In genomic region chr7:98399462-98399861, GRCh38 we compare ENCODE assay signal across 8 cellular contexts. TPM values are rescaled to one million over a fixed set of nuclear protein-coding genes. Genes with fewer than 3 reads are reported as not detected.
DNase-seq lines count a peak whose midpoint lies in the region; FAIRE-seq and TF ChIP-seq lines count a peak whose summit lies in the region.

No MANE protein-coding gene starts in this region.

- peak overlapping the region; percentile 93 for H3K4me2 ChIP-seq in PC-9

- 20 to 21% methylated on average over 7 of the region's 7 CpGs for WGBS in esophagus, 2 donors

- intact Hi-C loops in PC-9 (cut with micrococcal nuclease; ENCODE audit: unreplicated experiment) = no loop called here

- TF ChIP-seq CTCF in PC-9 (conservative IDR thresholded peaks at IDR 0.05) = no peak
- TF ChIP-seq CTCF in progenitor cell of endocrine pancreas (IDR thresholded peaks at IDR 0.05; ENCODE audit: unreplicated experiment) = no peak

- no peaks in the 10 kb centered on the region for H3K36me3 Mint-ChIP-seq in progenitor cell of endocrine pancreas (ENCODE audit: insufficient read depth)

- H3K4me3 Mint-ChIP-seq in progenitor cell of endocrine pancreas (ENCODE audit: low read depth) = peak overlapping the region; percentile 67

- DNase-seq in GM12892 (ENCODE audit: insufficient read length) = no peak
- DNase-seq in PC-9 = peak in 1 of 2 experiments; percentile 46
- no peak for DNase-seq in progenitor cell of endocrine pancreas (ENCODE audit: low spot score, unreplicated experiment)
- DNase-seq in NCI-H774 (lab: John Stamatoyannopoulos, UW) = no peak
- DNase-seq in AG08395 (ENCODE audit: low spot score) = no peak
- no peak for DNase-seq in erythroblast (lab: John Stamatoyannopoulos, UW)
- no peak for DNase-seq in effector memory CD4-positive, alpha-beta T cell

- peaks cover 57% of the 10 kb centered on the region for H3K79me2 ChIP-seq in PC-9 (ENCODE audit: low read depth)

- H3K4me1 ChIP-seq in PC-9 (replicated peaks; ENCODE audit: insufficient read depth) (peaks cover 35% of the 10 kb centered on the region), esophagus (ENCODE audit: control insufficient read depth in 2 of 2, insufficient read depth in 2 of 2, low read length in 1 of 2) (peaks cover 0 to 4% of the 10 kb centered on the region in 2 donors)
- H3K4me1 ChIP-seq in effector memory CD4-positive, alpha-beta T cell (ENCODE audit: control insufficient read depth, insufficient read depth, low read length, poor library complexity, severe bottlenecking) = peaks cover 6% of the 10 kb centered on the region

- peaks cover 31% of the 10 kb centered on the region for H4K20me1 ChIP-seq in PC-9 (ENCODE audit: insufficient read depth)

- peak overlapping the region; percentile 83 for H3K27ac ChIP-seq in PC-9
- H3K27ac ChIP-seq in esophagus (ENCODE audit: low read depth in 2 of 2, low read length in 1 of 2) = peak overlapping the region in 1 of 2 donors; percentile 70
- no peak overlapping the region for H3K27ac ChIP-seq in effector memory CD4-positive, alpha-beta T cell (ENCODE audit: insufficient read depth, low read length, poor library complexity, severe bottlenecking)

- CTCF ChIA-PET in PC-9 (lab: Charles Lee) = no interaction called here

- H3F3A ChIP-seq in PC-9 (ENCODE audit: insufficient read depth, low read depth) = peaks cover 32% of the 10 kb centered on the region; the same call in 1 of the 2 replicates

- H3K4me3 ChIP-seq in PC-9 (peak overlapping the region; percentile 87), esophagus (ENCODE audit: low read depth in 1 of 2, low read length in 2 of 2) (peak overlapping the region; percentile 78)
- H3K4me3 ChIP-seq in effector memory CD4-positive, alpha-beta T cell (ENCODE audit: insufficient read depth, low read depth, low read length, poor library complexity, severe bottlenecking) = no peak overlapping the region

- peak; percentile 38 for FAIRE-seq in GM12892 (lab: Jason Lieb, UNC)

- H3K9me2 ChIP-seq in PC-9 (ENCODE audit: insufficient read depth) = no peaks in the 10 kb centered on the region

- peak overlapping the region; percentile 69 for H3K27ac Mint-ChIP-seq in progenitor cell of endocrine pancreas

- BruUV-seq in PC-9 (replicated peaks; lab: Mats Ljungman, UMichigan) = no TSS peak

- H3K9me3 Mint-ChIP-seq in progenitor cell of endocrine pancreas (ENCODE audit: low read depth) = no peaks in the 10 kb centered on the region

- H3K27me3 ChIP-seq in PC-9 (ENCODE audit: insufficient read depth, low read depth) = no peaks in the 10 kb centered on the region
- H3K27me3 ChIP-seq in esophagus (ENCODE audit: control insufficient read depth in 1 of 2, insufficient read depth in 2 of 2, low read length in 2 of 2) = peaks cover 0 to 2% of the 10 kb centered on the region in 2 donors
- H3K27me3 ChIP-seq in effector memory CD4-positive, alpha-beta T cell (replicated peaks; ENCODE audit: control insufficient read depth, insufficient read depth, low read length, poor library complexity, severe bottlenecking) = no peaks in the 10 kb centered on the region

- H3K36me3 ChIP-seq in PC-9 (ENCODE audit: low read depth) (0 out of 2 replicates have a peak, but pooled peaks cover 6% of the 10 kb centered on the region), esophagus (ENCODE audit: control insufficient read depth in 2 of 2, insufficient read depth in 2 of 2, low read length in 1 of 2) (no peaks in the 10 kb centered on the region)
- H3K36me3 ChIP-seq in effector memory CD4-positive, alpha-beta T cell (ENCODE audit: control insufficient read depth, insufficient read depth, low read length) = no peaks in the 10 kb centered on the region

- H3K9me3 ChIP-seq in PC-9 (ENCODE audit: insufficient read depth, low read depth) = no peaks in the 10 kb centered on the region
- no peaks in the 10 kb centered on the region for H3K9me3 ChIP-seq in esophagus (ENCODE audit: control insufficient read depth in 2 of 2, insufficient read depth in 1 of 2, low read depth in 1 of 2, low read length in 1 of 2)
- no peaks in the 10 kb centered on the region for H3K9me3 ChIP-seq in effector memory CD4-positive, alpha-beta T cell (ENCODE audit: control insufficient read depth, low read length)

- no peaks in the 10 kb centered on the region for H3K27me3 Mint-ChIP-seq in progenitor cell of endocrine pancreas

- TF ChIP-seq POLR2A in GM12892 (IDR thresholded peaks at IDR 0.05; ENCODE audit: low read depth, low read length) (no peak), erythroblast (IDR thresholded peaks at IDR 0.05; ENCODE audit: low read length) (no peak)

- H2AFZ ChIP-seq in PC-9 = 0 out of 2 replicates have a peak overlapping the region, but pooled peaks have one; percentile 50

- H3K4me1 Mint-ChIP-seq in progenitor cell of endocrine pancreas (ENCODE audit: low read depth) = peaks cover 26% of the 10 kb centered on the region

- POLR2A ChIA-PET in PC-9 (lab: Charles Lee; ENCODE audit: unreplicated experiment) = interaction anchor here (0.7 kb wide), 2 partner anchors 39 to 1010 kb away, joined by 7 to 8 read pairs; partner anchors contain the start of gene BUD31

RNA-seq across cellular contexts. Expression of gene BAIAP2L1, which starts 1.4 kb away (rescaled TPM):
- polyA plus RNA-seq in GM12892 (2012; ENCODE audit: missing spikeins) = 38.1 TPM
- total RNA-seq in PC-9 (2021) (89.4 and 102 TPM in 2 replicates), progenitor cell of endocrine pancreas (32.7 and 34.2 TPM in 2 replicates)
- 10 to 100 TPM; 20.0 to 23.1 TPM for polyA plus RNA-seq in esophagus
